Comparison of ENCODE assay signal across 8 cellular contexts in the genomic region with DNA sequence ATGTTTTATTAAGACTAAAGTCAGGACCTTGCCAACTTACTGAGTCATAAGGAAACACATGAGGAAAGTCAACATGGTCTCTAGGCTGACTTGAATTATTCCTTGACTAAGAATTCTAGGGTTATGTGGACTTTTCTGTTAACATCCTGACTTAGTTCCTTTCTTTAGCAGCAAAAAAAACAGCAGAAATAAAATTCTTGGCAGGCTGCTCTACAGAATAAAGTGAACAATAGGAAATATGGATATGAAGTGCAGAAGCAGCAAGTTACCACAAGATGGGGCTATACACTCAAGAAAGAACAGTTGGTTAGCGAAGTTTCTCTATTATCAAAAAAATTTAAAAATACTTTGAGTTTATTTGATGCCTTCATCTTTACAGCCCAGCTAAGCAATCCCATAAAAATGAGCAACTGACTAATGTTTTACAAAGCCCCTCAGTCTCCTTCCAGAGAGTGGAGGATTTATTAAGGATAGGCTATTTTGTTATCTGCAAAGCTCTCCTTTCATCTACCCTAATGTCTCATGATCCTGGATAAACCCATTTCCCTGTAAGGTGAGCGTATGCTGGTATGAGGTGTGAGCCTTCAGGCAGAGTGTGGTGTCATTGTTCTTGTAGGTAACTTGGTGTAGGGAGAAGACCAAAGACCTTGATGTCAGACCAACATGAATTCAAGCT. TPM values are rescaled to one million over a fixed set of nuclear protein-coding genes. Genes with fewer than 3 reads are reported as not detected.
DNase-seq lines count a peak whose midpoint lies in the region; ATAC-seq and TF ChIP-seq lines count a peak whose summit lies in the region.

No MANE protein-coding gene starts in this region.

- H3K27ac ChIP-seq in WERI-Rb-1 (no peak overlapping the region), left ventricle myocardium inferior (replicated peaks) (no peak overlapping the region)

- intact Hi-C loops in left ventricle myocardium inferior (cut with micrococcal nuclease) = loop anchor here (5.0 to 10.0 kb wide), 2 partner anchors 62 to 260 kb away; no protein-coding TSS in a partner anchor

- no peak for ATAC-seq in HG02623 (IDR thresholded peaks at IDR 0.05; ENCODE audit: unreplicated experiment)

- TF ChIP-seq CTCF in AG09319 (IDR thresholded peaks at IDR 0.05; ENCODE audit: low read depth, low read length) (peak; percentile 75), GM12875 (IDR thresholded peaks at IDR 0.05; ENCODE audit: borderline replicate concordance, insufficient read depth, low read depth, low read length) (peak; percentile 55), WERI-Rb-1 (IDR thresholded peaks at IDR 0.05; ENCODE audit: low read depth, low read length) (peak; percentile 56), left ventricle myocardium inferior (IDR thresholded peaks at IDR 0.05; ENCODE audit: borderline replicate concordance) (peak; percentile 90)

- H3K4me1 ChIP-seq in left ventricle myocardium inferior = peaks cover 5% of the 10 kb centered on the region

- H3K9me3 ChIP-seq in WERI-Rb-1 (ENCODE audit: severe bottlenecking) (no peaks in the 10 kb centered on the region), left ventricle myocardium inferior (replicated peaks) (no peaks in the 10 kb centered on the region)

- H3K36me3 ChIP-seq in WERI-Rb-1 (no peaks in the 10 kb centered on the region), left ventricle myocardium inferior (no peaks in the 10 kb centered on the region)

- no peaks in the 10 kb centered on the region for H3K27me3 ChIP-seq in WERI-Rb-1 (ENCODE audit: insufficient read depth, low read depth, severe bottlenecking)
- H3K27me3 ChIP-seq in left ventricle myocardium inferior (ENCODE audit: low read depth) = peaks cover 29% of the 10 kb centered on the region

- peak; percentile 15 for DNase-seq in AG09319 (ENCODE audit: extremely low read depth, low read depth)
- peak; percentile 11 for DNase-seq in NCI-H187 treated with DMSO at 0.1 percent for 48 hours (lab: John Stamatoyannopoulos, UW)
- DNase-seq in WERI-Rb-1 = no peak
- DNase-seq in left ventricle myocardium inferior = no peak
- peak; percentile 28 for DNase-seq in smooth muscle cell of the brain vasculature (ENCODE audit: low read depth, low spot score)
- DNase-seq in activated naive CD4-positive, alpha-beta T cell treated with anti-CD3 and anti-CD28 coated beads, Interleukin-2, amount 50 U/mL, for 16 hours = no peak

- H3K4me3 ChIP-seq in GM12875 (ENCODE audit: low read depth, low read length) (no peak overlapping the region), WERI-Rb-1 (ENCODE audit: low read depth, low read length) (no peak overlapping the region), left ventricle myocardium inferior (no peak overlapping the region)

RNA-seq across cellular contexts. Expression of a gene that starts 23.1 kb away (rescaled TPM):
- 47.7 TPM for total RNA-seq in left ventricle myocardium inferior

RNA-seq across cellular contexts. Expression of a gene that starts 40.1 kb away (rescaled TPM):
- total RNA-seq in left ventricle myocardium inferior = not detected

Comparison
In these comparisons a context has a peak if more than half of its experiments do, and no peak if none do; other contexts are left out.
1. DNase-seq: peak in AG09319 (single experiment), NCI-H187 treated with DMSO at 0.1 percent for 48 hours (single experiment) and smooth muscle cell of the brain vasculature (single experiment); none in WERI-Rb-1 (single experiment), left ventricle myocardium inferior (single experiment) and activated naive CD4-positive, alpha-beta T cell treated with anti-CD3 and anti-CD28 coated beads, Interleukin-2, amount 50 U/mL, for 16 hours (single experiment).
2. Peak in every context shown above with its lines, with median percentiles within 50 percentile points of each other: CTCF ChIP-seq.